ENCODE assay signal across 15 cellular contexts in genomic region chr10:65032867-65033769, GRCh38.
"Had no signal": no experiment of that assay in that cellular context is flagged by ENCODE, and none has a peak within 500 bp of the region (broad histone marks: within the 10 kb centered on the region; RNA-seq: fewer than 3 reads in every experiment).

No MANE protein-coding gene starts in this region.

- H3K27me3 Mint-ChIP-seq: memory B cell; stimulated activated naive CD8-positive, alpha-beta T cell treated with anti-CD3 and anti-CD28 coated beads, Interleukin-15, amount 100 ng/mL, for 72 hours had no signal

- H3K9me3 ChIP-seq: gastrocnemius medialis, prostate gland, thoracic aorta had no signal

- H3K36me3 Mint-ChIP-seq: memory B cell, natural killer cell had no signal

- H3K4me3 ChIP-seq: breast epithelium, gastrocnemius medialis, heart left ventricle, prostate gland, thoracic aorta had no signal

- H3K36me3 ChIP-seq: breast epithelium, gastrocnemius medialis, heart left ventricle, prostate gland, thoracic aorta had no signal

- H3K4me3 Mint-ChIP-seq: endodermal cell; memory B cell; natural killer cell; stimulated activated naive CD8-positive, alpha-beta T cell treated with anti-CD3 and anti-CD28 coated beads, Interleukin-15, amount 100 ng/mL, for 72 hours had no signal

- H3K4me1 Mint-ChIP-seq: memory B cell; natural killer cell; stimulated activated naive CD8-positive, alpha-beta T cell treated with anti-CD3 and anti-CD28 coated beads, Interleukin-15, amount 100 ng/mL, for 72 hours had no signal

- H3K27ac ChIP-seq: breast epithelium, gastrocnemius medialis, heart left ventricle, thoracic aorta had no signal

- ATAC-seq: activated CD4-positive, CD25-positive, alpha-beta regulatory T cell treated with anti-CD3 and anti-CD28 coated beads, Interleukin-2, amount 50 U/mL, for 24 hours; gastrocnemius medialis; left cardiac atrium; natural killer cell; right cardiac atrium had no signal

- H3K4me1 ChIP-seq: breast epithelium, gastrocnemius medialis, heart left ventricle, prostate gland had no signal

- DNase-seq: activated naive CD4-positive, alpha-beta T cell; aorta; endodermal cell; gastrocnemius medialis; heart left ventricle; left cardiac atrium; natural killer cell; right cardiac atrium; small intestine; stimulated activated naive CD8-positive, alpha-beta T cell treated with anti-CD3 and anti-CD28 coated beads, Interleukin-15, amount 100 ng/mL, for 72 hours had no signal

- H3K27me3 ChIP-seq: breast epithelium, gastrocnemius medialis, heart left ventricle had no signal

- H3K27ac Mint-ChIP-seq: endodermal cell; memory B cell; natural killer cell; stimulated activated naive CD8-positive, alpha-beta T cell treated with anti-CD3 and anti-CD28 coated beads, Interleukin-15, amount 100 ng/mL, for 72 hours had no signal
